ENCODE assay signal across 32 cellular contexts in the genomic region with DNA sequence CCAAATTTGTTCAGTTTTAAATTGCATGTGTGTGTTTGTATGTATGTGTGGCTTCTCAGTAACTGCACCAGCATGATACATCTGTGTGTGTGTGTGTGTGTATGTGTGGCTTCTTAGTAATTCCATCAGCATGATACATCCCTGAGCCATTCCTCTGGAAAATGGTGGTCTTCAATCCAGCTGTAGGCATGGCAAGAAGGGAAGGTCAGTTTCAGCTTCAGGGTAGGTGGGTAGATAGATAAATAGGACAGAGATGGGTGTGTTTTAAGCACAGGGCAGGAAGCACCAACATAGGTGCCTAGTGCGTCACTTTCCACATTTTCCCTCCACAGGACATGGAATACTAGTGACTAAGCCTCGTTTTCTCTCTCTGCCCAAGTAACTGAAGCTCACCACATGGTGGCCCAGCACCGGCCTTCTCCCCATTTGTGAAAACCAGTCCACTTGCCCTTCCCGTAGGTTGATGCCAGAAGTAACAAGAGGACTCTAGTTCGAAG.
DNase-seq lines count a peak whose midpoint lies in the region; ATAC-seq, FAIRE-seq and TF ChIP-seq lines count a peak whose summit lies in the region.
"Had no signal": no experiment of that assay in that cellular context is flagged by ENCODE, and none has a peak within 500 bp of the region (broad histone marks: within the 10 kb centered on the region; RNA-seq: fewer than 3 reads in every experiment).

No MANE protein-coding gene starts in this region.

- DNase-seq in GM23338 (ENCODE audit: low spot score) (no peak), RCC 7860 (ENCODE audit: low spot score) (peak; percentile 6), endothelial cell of umbilical vein (ENCODE audit: low read depth, low spot score) (no peak), type B pancreatic cell (ENCODE audit: extremely low spot score, unreplicated experiment) (no peak), urothelium cell line (ENCODE audit: low spot score) (no peak), HEK293T (ENCODE audit: extremely low spot score) (no peak)
- DNase-seq: activated CD4-positive, alpha-beta T cell treated with anti-CD3 and anti-CD28 coated beads, Interleukin-2, amount 10 ng/mL, durations not matched to agents 7 days and 5 days; activated effector memory CD4-positive, alpha-beta T cell treated with Interleukin-2 at 50 U/mL for 16 hours; activated T-cell treated with anti-CD3 and anti-CD28 coated beads, Interleukin-2, amount 50 U/mL, for 1 hour; anterior cingulate cortex; Calu3; CD4-positive, CD25-positive, alpha-beta regulatory T cell; DND-41; effector CD8-positive, alpha-beta T cell; glutamatergic neuron; left lung; NCI-H1436 treated with DMSO at 0.1 percent for 48 hours; NCI-H2107; NCI-H446 treated with DMSO at 0.1 percent for 48 hours; NCI-H774; right cardiac atrium; RPMI8226; stimulated activated CD8-positive, alpha-beta memory T cell treated with anti-CD3 and anti-CD28 coated beads, Interleukin-4, amount 100 ng/mL, for 48 hours; stomach; T1000; thyroid gland had no signal

- H4K20me1 ChIP-seq in GM23338 (replicated peaks; ENCODE audit: insufficient read depth) (peaks cover 38% of the 10 kb centered on the region), endothelial cell of umbilical vein (replicated peaks; ENCODE audit: control insufficient read depth, extremely low read depth, insufficient read depth, low read length) (no peaks in the 10 kb centered on the region)

- TF ChIP-seq CTCF in GM23338 (conservative IDR thresholded peaks at IDR 0.05; ENCODE audit: low read depth in 2 of 2) (no peak), endothelial cell of umbilical vein (IDR thresholded peaks at IDR 0.05; ENCODE audit: extremely low read depth in 1 of 2, insufficient read depth in 1 of 2, low read depth in 1 of 2, low read length in 2 of 2) (no peak), type B pancreatic cell (conservative IDR thresholded peaks at IDR 0.05) (no peak)

- FAIRE-seq in RCC 7860 (lab: Jason Lieb, UNC) (no peak), endothelial cell of umbilical vein (lab: Jason Lieb, UNC) (no peak), urothelium cell line (lab: Jason Lieb, UNC) (no peak)
- FAIRE-seq: colon, islet of Langerhans had no signal

- intact Hi-C loops in endothelial cell of umbilical vein (cut with micrococcal nuclease), result no loop called here

- H3K36me3 ChIP-seq in GM23338 (ENCODE audit: insufficient read depth) (no peaks in the 10 kb centered on the region), endothelial cell of umbilical vein (ENCODE audit: control insufficient read depth in 2 of 2, extremely low read depth in 1 of 2, insufficient read depth in 2 of 2, low read length in 2 of 2) (no peaks in the 10 kb centered on the region)
- H3K36me3 ChIP-seq: left lung, SJSA1, stomach, thyroid gland had no signal

- no peaks in the 10 kb centered on the region for H3K9me1 ChIP-seq in endothelial cell of umbilical vein (replicated peaks; ENCODE audit: control insufficient read depth, extremely low read depth, insufficient read depth, low read length)

- POLR2A ChIA-PET in endothelial cell of umbilical vein (lab: Charles Lee), result no interaction called here
- POLR2A ChIA-PET in HEK293T (lab: Yijun Ruan, JAX), result no interaction called here

- ATAC-seq in GM23338 (no peak), HG03378 (IDR thresholded peaks at IDR 0.05; ENCODE audit: unreplicated experiment) (no peak)
- ATAC-seq: left lung, right cardiac atrium had no signal

- TF ChIP-seq POLR2A in endothelial cell of umbilical vein (IDR thresholded peaks at IDR 0.05; ENCODE audit: low read depth, low read length), result no peak

- H3K4me3 Mint-ChIP-seq in GM23338 (no peak overlapping the region), type B pancreatic cell (no peak overlapping the region)
- H3K4me3 Mint-ChIP-seq: activated CD4-positive, alpha-beta T cell treated with anti-CD3 and anti-CD28 coated beads, Interleukin-2, amount 10 ng/mL, durations not matched to agents 7 days and 5 days; activated naive CD8-positive, alpha-beta T cell; CD4-positive, CD25-positive, alpha-beta regulatory T cell; mesothelial cell of epicardium had no signal

- H3K79me2 ChIP-seq in GM23338 (replicated peaks; ENCODE audit: insufficient read depth) (peaks cover 95% of the 10 kb centered on the region), endothelial cell of umbilical vein (ENCODE audit: control insufficient read depth, insufficient read depth, low read length) (peaks cover 8% of the 10 kb centered on the region)

- BruUV-seq in endothelial cell of umbilical vein (replicated peaks; lab: Mats Ljungman, UMichigan), result no TSS peak

- H3K9me2 ChIP-seq in GM23338 (ENCODE audit: insufficient read depth), result no peaks in the 10 kb centered on the region

- peak overlapping the region; percentile 15; the same call in 1 of the 2 replicates for H3K27ac Mint-ChIP-seq in GM23338
- H3K27ac Mint-ChIP-seq in type B pancreatic cell, result peak overlapping the region; percentile 4
- H3K27ac Mint-ChIP-seq: activated CD4-positive, alpha-beta T cell treated with anti-CD3 and anti-CD28 coated beads, Interleukin-2, amount 10 ng/mL, durations not matched to agents 7 days and 5 days; activated naive CD8-positive, alpha-beta T cell; CD4-positive, CD25-positive, alpha-beta regulatory T cell; mesothelial cell of epicardium had no signal

- H3K4me2 ChIP-seq in GM23338 (0 out of 2 replicates have a peak overlapping the region, but pooled peaks have one; percentile 13), endothelial cell of umbilical vein (ENCODE audit: insufficient read depth, low read length) (no peak overlapping the region)

- H3K9me3 ChIP-seq in endothelial cell of umbilical vein (replicated peaks; ENCODE audit: control insufficient read depth, insufficient read depth, low read length), result no peaks in the 10 kb centered on the region
- H3K9me3 ChIP-seq: left lung, SJSA1, stomach, thyroid gland had no signal

- H3K27ac ChIP-seq in GM23338 (ENCODE audit: low read depth) (no peak overlapping the region), endothelial cell of umbilical vein (ENCODE audit: insufficient read depth, low read depth, low read length) (no peak overlapping the region)
- H3K27ac ChIP-seq: left lung, SJSA1, stomach, thyroid gland had no signal

- 0 out of 2 replicates have a peak, but pooled peaks cover 4% of the 10 kb centered on the region for H3F3A ChIP-seq in GM23338 (replicated peaks; ENCODE audit: low read depth)

- peaks cover 10% of the 10 kb centered on the region for H3K27me3 Mint-ChIP-seq in GM23338 (ENCODE audit: insufficient read depth, low read depth, poor library complexity)
- H3K27me3 Mint-ChIP-seq in type B pancreatic cell, result no peaks in the 10 kb centered on the region
- H3K27me3 Mint-ChIP-seq: activated CD4-positive, alpha-beta T cell treated with anti-CD3 and anti-CD28 coated beads, Interleukin-2, amount 10 ng/mL, durations not matched to agents 7 days and 5 days; activated naive CD8-positive, alpha-beta T cell; CD4-positive, CD25-positive, alpha-beta regulatory T cell had no signal

- H3K36me3 Mint-ChIP-seq in GM23338 (ENCODE audit: low read depth) (peaks cover 25% of the 10 kb centered on the region), type B pancreatic cell (peaks cover 35% of the 10 kb centered on the region)
- H3K36me3 Mint-ChIP-seq: mesothelial cell of epicardium had no signal

- H3K4me1 ChIP-seq in GM23338 (ENCODE audit: insufficient read depth), result peaks cover 45% of the 10 kb centered on the region
- H3K4me1 ChIP-seq in endothelial cell of umbilical vein (ENCODE audit: control insufficient read depth, extremely low read depth, insufficient read depth, low read length), result peaks cover 18% of the 10 kb centered on the region
- H3K4me1 ChIP-seq: SJSA1 had no signal

- H2AFZ ChIP-seq in GM23338, result no peak overlapping the region
- no peak overlapping the region for H2AFZ ChIP-seq in endothelial cell of umbilical vein (ENCODE audit: low read depth, low read length)

- H3K4me3 ChIP-seq in GM23338, result no peak overlapping the region
- no peak overlapping the region for H3K4me3 ChIP-seq in endothelial cell of umbilical vein (replicated peaks in 1 of 3; ENCODE audit: insufficient read depth in 1 of 3, low read depth in 1 of 3, low read length in 3 of 3)
- H3K4me3 ChIP-seq: left lung, SJSA1, stomach, thyroid gland had no signal

- dilution Hi-C loops in endothelial cell of umbilical vein (cut with MboI; ENCODE audit: extremely low pct_ligation_motif_present, low sequenced_read_pairs), result no loop called here

- CTCF ChIA-PET in endothelial cell of umbilical vein (lab: Charles Lee) (no interaction called here), HEK293T (lab: Yijun Ruan, JAX) (interaction anchor here (0.6 kb wide), 1 partner anchor 23 kb away, joined by 3 read pairs; no protein-coding TSS in a partner anchor)

- H3K27me3 ChIP-seq in GM23338 (ENCODE audit: insufficient read depth) (no peaks in the 10 kb centered on the region), endothelial cell of umbilical vein (ENCODE audit: control insufficient read depth in 2 of 2, insufficient read depth in 2 of 2, low read length in 2 of 2) (no peaks in the 10 kb centered on the region)
- H3K27me3 ChIP-seq: left lung, SJSA1, stomach, thyroid gland had no signal

- H3K9me3 Mint-ChIP-seq in GM23338 (peaks cover 2% of the 10 kb centered on the region; the same call in 1 of the 3 replicates), type B pancreatic cell (no peaks in the 10 kb centered on the region)
- H3K9me3 Mint-ChIP-seq: activated CD4-positive, alpha-beta T cell treated with anti-CD3 and anti-CD28 coated beads, Interleukin-2, amount 10 ng/mL, durations not matched to agents 7 days and 5 days; CD4-positive, CD25-positive, alpha-beta regulatory T cell; mesothelial cell of epicardium had no signal

- H3K9ac ChIP-seq in endothelial cell of umbilical vein (replicated peaks; ENCODE audit: extremely low read depth, insufficient read depth, low read length), result no peak overlapping the region

- H3K4me1 Mint-ChIP-seq in GM23338 (peaks cover 75% of the 10 kb centered on the region), type B pancreatic cell (ENCODE audit: unreplicated experiment) (peaks cover 22% of the 10 kb centered on the region)

TF ChIP-seq in GM23338, 12 proteins besides CTCF, POLR2A, EP300 and RAD21 (continues in another document):
- TF ChIP-seq EZH2 (IDR thresholded peaks at IDR 0.05; ENCODE audit: low read depth, unreplicated experiment), result no peak

TF ChIP-seq in endothelial cell of umbilical vein, 7 proteins besides CTCF, POLR2A, EP300 and RAD21 (continues in another document):
- TF ChIP-seq FOS (IDR thresholded peaks at IDR 0.05; ENCODE audit: borderline replicate concordance, insufficient read depth, low read length), result no peak
- peak; percentile 10 for TF ChIP-seq MAX (IDR thresholded peaks at IDR 0.05; ENCODE audit: insufficient read depth, insufficient read length)

TF ChIP-seq in HEK293T, 16 proteins besides CTCF, POLR2A, EP300 and RAD21:
- no peak for TF ChIP-seq L3MBTL2 (conservative IDR thresholded peaks at IDR 0.05)
- TF ChIP-seq ELF4 (IDR thresholded peaks at IDR 0.05), result no peak
- no peak for TF ChIP-seq NFRKB (IDR thresholded peaks at IDR 0.05)
- TF ChIP-seq LEF1 (IDR thresholded peaks at IDR 0.05; ENCODE audit: borderline replicate concordance), result no peak
